3 cellular contexts compared by ENCODE assay signal in genomic region chrX:99461223-99461622, GRCh38.
TF ChIP-seq lines count a peak whose summit lies in the region.

No MANE protein-coding gene starts in this region.

TF ChIP-seq in HepG2, 621 proteins besides CTCF, POLR2A, EP300 and RAD21:
- TF ChIP-seq MAFF (IDR thresholded peaks at IDR 0.05; ENCODE audit: low read depth, low read length), result peak; percentile 47
- TF ChIP-seq ZNF224 (CRISPR knock-in tag; IDR thresholded peaks at IDR 0.05), result no peak
- peak; percentile 26 to 52 for TF ChIP-seq MAFK (conservative IDR thresholded peaks at IDR 0.05 in 1 of 2, IDR thresholded peaks at IDR 0.05 in 1 of 2; ENCODE audit: low read length in 2 of 2)

TF ChIP-seq in A549, 52 proteins besides CTCF, POLR2A, EP300 and RAD21:
- TF ChIP-seq MAFK (IDR thresholded peaks at IDR 0.05; ENCODE audit: partially characterized antibody) (peak; percentile 50), SMC3 (IDR thresholded peaks at IDR 0.05) (no peak), TFCP2L1 (CRISPR knock-in tag; IDR thresholded peaks at IDR 0.05) (no peak), ZSCAN20 (CRISPR knock-in tag; IDR thresholded peaks at IDR 0.05) (no peak), MAX (IDR thresholded peaks at IDR 0.05) (no peak), ZFP36 (IDR thresholded peaks at IDR 0.05; ENCODE audit: borderline replicate concordance, partially characterized antibody) (no peak), HOXA7 (CRISPR knock-in tag; IDR thresholded peaks at IDR 0.05) (no peak)

TF ChIP-seq in IMR-90, 13 proteins besides CTCF, POLR2A, EP300 and RAD21:
- TF ChIP-seq BHLHE40 (IDR thresholded peaks at IDR 0.05; ENCODE audit: low read depth, low read length), result no peak
- peak; percentile 60 for TF ChIP-seq MAFK (IDR thresholded peaks at IDR 0.05; ENCODE audit: low read depth, low read length)
TF ChIP-seq in IMR-90: peak in this region for 1.
